In genomic region chr1:72526926-72527325, GRCh38 we compare ENCODE assay signal across 31 cellular contexts.
A peak's percentile ranks its signal among the peaks of the same experiment; 100 is the strongest.
DNase-seq lines count a peak whose midpoint lies in the region; ATAC-seq, FAIRE-seq and TF ChIP-seq lines count a peak whose summit lies in the region.
"Had no signal": no experiment of that assay in that cellular context is flagged by ENCODE, and none has a peak within 500 bp of the region (broad histone marks: within the 10 kb centered on the region; RNA-seq: fewer than 3 reads in every experiment).

No MANE protein-coding gene starts in this region.

- ATAC-seq in HepG2 = no peak
- ATAC-seq in right lobe of liver = no peak
- ATAC-seq: activated CD4-positive, CD25-positive, alpha-beta regulatory T cell treated with anti-CD3 and anti-CD28 coated beads, Interleukin-2, amount 50 U/mL, for 24 hours; GM23338; heart right ventricle; left colon; stimulated activated naive CD8-positive, alpha-beta T cell treated with anti-CD3 and anti-CD28 coated beads, Interleukin-15, Interleukin-2, amounts not matched to agents 100 U/mL and 50 U/mL, for 24 hours had no signal

- H3K9ac ChIP-seq in HepG2 (ENCODE audit: insufficient read depth, low read depth, low read length) = no peak overlapping the region
- H3K9ac ChIP-seq in astrocyte (ENCODE audit: low read length) = no peak overlapping the region

- H3K27ac ChIP-seq in HepG2 (ENCODE audit: extremely low read length, insufficient read depth, low read length) = no peak overlapping the region
- H3K27ac ChIP-seq in right lobe of liver = no peak overlapping the region
- peak overlapping the region; percentile 46 for H3K27ac ChIP-seq in astrocyte (ENCODE audit: low read depth, low read length)
- no peak overlapping the region for H3K27ac ChIP-seq in spleen
- H3K27ac ChIP-seq: ascending aorta, heart right ventricle, thoracic aorta, uterus had no signal

- no peaks in the 10 kb centered on the region for H3K27me3 Mint-ChIP-seq in astrocyte (ENCODE audit: low read depth, unreplicated experiment)
- H3K27me3 Mint-ChIP-seq: activated CD4-positive, alpha-beta memory T cell treated with anti-CD3 and anti-CD28 coated beads, Interleukin-2, amount 10 ng/mL, durations not matched to agents 7 days and 5 days; activated naive CD8-positive, alpha-beta T cell treated with anti-CD3 and anti-CD28 coated beads for 36 hours; CD8-positive, alpha-beta memory T cell; memory B cell had no signal

- CTCF ChIA-PET in HepG2 (lab: Yijun Ruan, JAX; ENCODE audit: low intra/inter-chr PET ratio, low total read pairs) = no interaction called here

- FAIRE-seq in HepG2 (lab: Jason Lieb, UNC) (no peak), astrocyte (lab: Jason Lieb, UNC) (no peak)
- FAIRE-seq: colon, TTC549 had no signal

- H3K27me3 ChIP-seq in HepG2 (ENCODE audit: control insufficient read depth in 1 of 2, insufficient read depth in 2 of 2, low read length in 2 of 2) = no peaks in the 10 kb centered on the region
- H3K27me3 ChIP-seq in right lobe of liver = no peaks in the 10 kb centered on the region
- H3K27me3 ChIP-seq in astrocyte (ENCODE audit: insufficient read depth, low read length) = no peaks in the 10 kb centered on the region
- no peaks in the 10 kb centered on the region for H3K27me3 ChIP-seq in spleen (replicated peaks in 1 of 7)
- H3K27me3 ChIP-seq: ascending aorta, heart right ventricle, uterus had no signal

- H3K4me1 ChIP-seq in HepG2 (ENCODE audit: insufficient read depth, low read length) (no peaks in the 10 kb centered on the region), right lobe of liver (no peaks in the 10 kb centered on the region), astrocyte (ENCODE audit: insufficient read depth, low read length) (peaks cover 9% of the 10 kb centered on the region), spleen (no peaks in the 10 kb centered on the region)
- H3K4me1 ChIP-seq: ascending aorta, heart right ventricle, uterus had no signal

- TF ChIP-seq CTCF in HepG2 (CRISPR knock-in tag; IDR thresholded peaks at IDR 0.05) (no peak), right lobe of liver (IDR thresholded peaks at IDR 0.05) (no peak), astrocyte (IDR thresholded peaks at IDR 0.05; ENCODE audit: insufficient read depth, low read depth, low read length) (no peak), spleen (IDR thresholded peaks at IDR 0.05 in 8 of 11, conservative IDR thresholded peaks at IDR 0.05 in 3 of 11) (no peak)

- H3K36me3 ChIP-seq in HepG2 (replicated peaks in 1 of 2; ENCODE audit: control insufficient read depth in 1 of 2, insufficient read depth in 2 of 2, low read length in 2 of 2) = no peaks in the 10 kb centered on the region
- H3K36me3 ChIP-seq in right lobe of liver = no peaks in the 10 kb centered on the region
- H3K36me3 ChIP-seq in astrocyte (ENCODE audit: insufficient read depth, low read length) = no peaks in the 10 kb centered on the region
- H3K36me3 ChIP-seq in spleen = no peaks in the 10 kb centered on the region
- H3K36me3 ChIP-seq: ascending aorta, heart right ventricle, thoracic aorta, uterus had no signal

- H3K9me3 ChIP-seq in HepG2 (ENCODE audit: low read length) (peaks cover 9% of the 10 kb centered on the region; the same call in 1 of the 2 replicates), right lobe of liver (no peaks in the 10 kb centered on the region), astrocyte (ENCODE audit: insufficient read depth, low read depth, low read length) (no peaks in the 10 kb centered on the region), spleen (peaks cover 0 to 14% (median 2%) of the 10 kb centered on the region in 8 donors)
- H3K9me3 ChIP-seq: uterus had no signal

- 35% methylated on average over 4 of the region's 4 CpGs for whole genome bisulfite sequencing in HepG2 (ENCODE audit: low lambda C conversion rate)
- 42% methylated on average over 4 of the region's 4 CpGs for WGBS in right lobe of liver (ENCODE audit: insufficient coverage, low coverage, low lambda C conversion rate, missing lambda C conversion rate)
- 87 to 92% (median 90%) methylated on average over 4 of the region's 4 CpGs for WGBS in spleen, 5 donors

- H3K36me3 Mint-ChIP-seq in astrocyte (ENCODE audit: low read depth, unreplicated experiment) = no peaks in the 10 kb centered on the region
- H3K36me3 Mint-ChIP-seq: activated naive CD8-positive, alpha-beta T cell treated with anti-CD3 and anti-CD28 coated beads for 36 hours; CD8-positive, alpha-beta memory T cell; memory B cell had no signal

- peak overlapping the region; percentile 41 for H3K27ac Mint-ChIP-seq in astrocyte (ENCODE audit: unreplicated experiment)
- H3K27ac Mint-ChIP-seq: activated CD4-positive, alpha-beta memory T cell treated with anti-CD3 and anti-CD28 coated beads, Interleukin-2, amount 10 ng/mL, durations not matched to agents 7 days and 5 days; activated naive CD8-positive, alpha-beta T cell treated with anti-CD3 and anti-CD28 coated beads for 36 hours; CD8-positive, alpha-beta memory T cell; GM23338; memory B cell had no signal

- H3K4me1 Mint-ChIP-seq in astrocyte (ENCODE audit: low read depth, unreplicated experiment) = peaks cover 8% of the 10 kb centered on the region
- H3K4me1 Mint-ChIP-seq: activated CD4-positive, alpha-beta memory T cell treated with anti-CD3 and anti-CD28 coated beads, Interleukin-2, amount 10 ng/mL, durations not matched to agents 7 days and 5 days; activated naive CD8-positive, alpha-beta T cell treated with anti-CD3 and anti-CD28 coated beads for 36 hours; CD8-positive, alpha-beta memory T cell; memory B cell; neural crest cell had no signal

- H2AFZ ChIP-seq in HepG2 (ENCODE audit: low read length) (no peak overlapping the region), astrocyte (ENCODE audit: low read depth, low read length) (no peak overlapping the region)
- H2AFZ ChIP-seq: GM23338 had no signal

- no peak overlapping the region for H3K4me3 Mint-ChIP-seq in astrocyte (ENCODE audit: unreplicated experiment)
- H3K4me3 Mint-ChIP-seq: activated CD4-positive, alpha-beta memory T cell treated with anti-CD3 and anti-CD28 coated beads, Interleukin-2, amount 10 ng/mL, durations not matched to agents 7 days and 5 days; activated naive CD8-positive, alpha-beta T cell treated with anti-CD3 and anti-CD28 coated beads for 36 hours; CD8-positive, alpha-beta memory T cell; GM23338; memory B cell; neural crest cell had no signal

- TF ChIP-seq RAD21 in HepG2 (CRISPR knock-in tag; IDR thresholded peaks at IDR 0.05) = no peak

- in situ Hi-C loops in HepG2 (cut with HindIII; ENCODE audit: extremely low pct_ligation_motif_present, low pct_unique_long_range_greater_than_20kb) = no loop called here

- intact Hi-C loops in HepG2 (cut with micrococcal nuclease; ENCODE audit: unreplicated experiment) (no loop called here), right lobe of liver (cut with DNase I) (no loop called here), spleen (cut with DNase I; ENCODE audit: low total_unique reads) (no loop called here)

- H3K4me3 ChIP-seq in HepG2 (replicated peaks in 1 of 3; ENCODE audit: insufficient read depth in 1 of 3, low read depth in 2 of 3, low read length in 3 of 3) (no peak overlapping the region), right lobe of liver (no peak overlapping the region), astrocyte (ENCODE audit: insufficient read depth, low read depth, low read length) (no peak overlapping the region), spleen (no peak overlapping the region)
- H3K4me3 ChIP-seq: ascending aorta, GM23338, heart right ventricle, thoracic aorta, uterus had no signal

- H3K4me2 ChIP-seq in HepG2 (ENCODE audit: low read depth, low read length) (no peak overlapping the region), astrocyte (ENCODE audit: low read length) (peak overlapping the region; percentile 11)
- H3K4me2 ChIP-seq: GM23338 had no signal

- BruUV-seq in HepG2 (replicated peaks; lab: Mats Ljungman, UMichigan) = no TSS peak

- TF ChIP-seq EP300 in HepG2 (IDR thresholded peaks at IDR 0.05; ENCODE audit: low read depth in 2 of 2, low read length in 2 of 2) = no peak
- no peak for TF ChIP-seq EP300 in HepG2 (CRISPR knock-in tag; IDR thresholded peaks at IDR 0.05; ENCODE audit: borderline replicate concordance)

- TF ChIP-seq POLR2A in HepG2 (IDR thresholded peaks at IDR 0.05; ENCODE audit: insufficient read depth in 1 of 2, low read depth in 2 of 2, low read length in 2 of 2) (no peak), right lobe of liver (IDR thresholded peaks at IDR 0.05) (no peak), spleen (IDR thresholded peaks at IDR 0.05) (no peak)

- H4K20me1 ChIP-seq in HepG2 (ENCODE audit: insufficient read depth, low read length) (no peaks in the 10 kb centered on the region), astrocyte (ENCODE audit: insufficient read depth, low read length) (no peaks in the 10 kb centered on the region)

- peaks cover 2% of the 10 kb centered on the region for H3K9me3 Mint-ChIP-seq in astrocyte (ENCODE audit: unreplicated experiment)
- H3K9me3 Mint-ChIP-seq: activated CD4-positive, alpha-beta memory T cell treated with anti-CD3 and anti-CD28 coated beads, Interleukin-2, amount 10 ng/mL, durations not matched to agents 7 days and 5 days; GM23338; neural crest cell had no signal

- no peaks in the 10 kb centered on the region for H3K79me2 ChIP-seq in HepG2 (ENCODE audit: insufficient read depth, low read length)
- no peaks in the 10 kb centered on the region for H3K79me2 ChIP-seq in astrocyte (ENCODE audit: insufficient read depth, low read length)

- no peak for DNase-seq in HepG2 (ENCODE audit: low spot score)
- DNase-seq in right lobe of liver = no peak
- peak; percentile 87 for DNase-seq in astrocyte (ENCODE audit: low read depth)
- DNase-seq in hepatic stellate cell (ENCODE audit: low spot score) = peak; percentile 1
- no peak for DNase-seq in Kasumi-1 (lab: John Stamatoyannopoulos, UW)
- DNase-seq in pons (ENCODE audit: low spot score) = no peak
- DNase-seq in activated T-cell treated with anti-CD3 and anti-CD28 coated beads, Interleukin-2, amount 50 U/mL, for 48 hours = no peak
- no peak for DNase-seq in spleen
- DNase-seq: 8988T; activated CD4-positive, alpha-beta memory T cell treated with anti-CD3 and anti-CD28 coated beads, Interleukin-2, amount 10 ng/mL, durations not matched to agents 7 days and 5 days; activated naive CD8-positive, alpha-beta T cell treated with anti-CD3 and anti-CD28 coated beads for 36 hours; CD8-positive, alpha-beta memory T cell; DMS 273 treated with DMSO at 0.1 percent for 48 hours; effector CD4-positive, alpha-beta T cell; heart right ventricle; KBM-7; left colon; NCI-H1417 treated with DMSO at 0.1 percent for 48 hours; NCI-H2081 treated with DMSO at 0.1 percent for 48 hours; NCI-H345; NCI-H748 treated with DMSO at 0.1 percent for 48 hours; stimulated activated naive CD8-positive, alpha-beta T cell treated with anti-CD3 and anti-CD28 coated beads, Interleukin-15, Interleukin-2, amounts not matched to agents 100 U/mL and 50 U/mL, for 24 hours; uterus had no signal

- POLR2A ChIA-PET in HepG2 (lab: Yijun Ruan, JAX) = no interaction called here

TF ChIP-seq in HepG2, 621 proteins besides CTCF, POLR2A, EP300 and RAD21:
- TF ChIP-seq ZNF501 (CRISPR knock-in tag; IDR thresholded peaks at IDR 0.05) (no peak), ATF7 (IDR thresholded peaks at IDR 0.05) (0 out of 2 replicates have a peak, but pooled peaks have one; percentile 18), ATF7 (CRISPR knock-in tag; IDR thresholded peaks at IDR 0.05) (no peak)
TF ChIP-seq in HepG2: peak in this region for 1.

Comparison
In these comparisons a context has a peak if more than half of its experiments do, and no peak if none do; other contexts are left out.
1. DNase-seq: peak in astrocyte (single experiment) and hepatic stellate cell (single experiment); none in HepG2 (single experiment), right lobe of liver (0 of 3), Kasumi-1 (0 of 2), pons (single experiment), activated T-cell treated with anti-CD3 and anti-CD28 coated beads, Interleukin-2, amount 50 U/mL, for 48 hours (0 of 2) and spleen (single experiment).